ENCODE assay signal across 24 cellular contexts in the genomic region with DNA sequence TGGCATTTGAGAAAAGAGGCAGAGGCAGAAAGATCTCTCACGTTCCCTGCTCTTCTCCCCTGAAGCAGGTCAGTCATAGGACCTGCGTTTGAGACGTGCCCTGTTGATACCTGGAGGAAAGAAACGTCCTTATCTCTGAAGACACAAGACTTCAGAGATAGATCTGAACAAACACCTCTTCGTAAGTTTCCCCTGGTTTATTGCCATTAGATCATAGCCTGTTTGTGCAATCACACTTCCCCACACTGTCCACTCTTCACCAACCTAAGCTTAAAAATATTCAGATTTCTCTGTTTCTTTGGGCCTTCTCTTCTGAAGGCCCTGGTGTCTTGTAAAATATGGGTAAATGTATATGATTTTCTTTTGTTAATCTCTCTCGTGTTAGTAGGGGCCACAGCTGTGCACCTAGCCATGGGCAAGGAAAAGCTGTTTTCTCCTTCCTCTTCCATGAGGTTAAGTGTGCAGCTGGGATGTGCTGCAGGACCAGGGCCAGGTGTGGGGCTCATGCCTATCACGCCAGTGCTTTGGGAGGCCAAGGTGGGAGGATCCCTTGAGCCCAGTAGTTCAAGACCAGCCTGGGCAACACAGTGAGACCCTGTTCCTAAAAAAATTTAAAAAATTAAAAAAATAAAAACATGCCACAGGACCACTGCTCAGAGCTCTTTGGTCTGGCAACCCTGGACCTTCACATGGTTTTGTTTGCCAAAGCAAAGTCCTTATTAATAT. TPM values are rescaled to one million over a fixed set of nuclear protein-coding genes. Genes with fewer than 3 reads are reported as not detected.
"Had no signal": no experiment of that assay in that cellular context is flagged by ENCODE, and none has a peak within 500 bp of the region (broad histone marks: within the 10 kb centered on the region; RNA-seq: fewer than 3 reads in every experiment).

No MANE protein-coding gene starts in this region.

- H3K9me3 ChIP-seq: body of pancreas, MG63 had no signal

- H3K36me3 ChIP-seq: MG63, SJSA1 had no signal

- DNase-seq: activated CD4-positive, alpha-beta T cell treated with anti-CD3 and anti-CD28 coated beads, Interleukin-2, amount 10 ng/mL, durations not matched to agents 24 days and 14 days; activated CD4-positive, alpha-beta T cell treated with anti-CD3 and anti-CD28 coated beads, Interleukin-2, amount 50 U/mL, for 48 hours; activated CD4-positive, CD25-positive, alpha-beta regulatory T cell treated with anti-CD3 and anti-CD28 coated beads, Interleukin-2, amount 50 U/mL, for 72 hours; activated CD8-positive, alpha-beta memory T cell treated with anti-CD3 and anti-CD28 coated beads, Interleukin-2, amount 10 ng/mL, durations not matched to agents 7 days and 5 days; activated effector memory CD4-positive, alpha-beta T cell treated with Interleukin-2 at 50 U/mL for 16 hours; activated naive CD4-positive, alpha-beta T cell; activated T-cell treated with anti-CD3 and anti-CD28 coated beads, Interleukin-2, amount 50 U/mL, for 24 hours; aorta; body of pancreas; MG63; MV-4-11; NCI-H1092 treated with DMSO at 0.1 percent for 48 hours; NCI-H1417 treated with DMSO at 0.1 percent for 48 hours; NCI-H1694 treated with DMSO at 0.1 percent for 48 hours; NCI-H2029 treated with DMSO at 0.1 percent for 48 hours; NCI-H446; NCI-H524; PC-3; SHP77; SW 1271 had no signal

- H3K27ac ChIP-seq: body of pancreas, SJSA1 had no signal

- ATAC-seq: activated CD8-positive, alpha-beta memory T cell treated with anti-CD3 and anti-CD28 coated beads, Interleukin-2, amount 10 ng/mL, durations not matched to agents 7 days and 5 days; body of pancreas; SK-N-SH treated with all-trans-retinoic acid at 6 μM for 48 hours had no signal

- H3K27me3 ChIP-seq: body of pancreas, MG63, SJSA1 had no signal

- H3K4me1 ChIP-seq: body of pancreas, SJSA1 had no signal

- H3K4me3 ChIP-seq: body of pancreas, MG63, SJSA1 had no signal

RNA-seq across cellular contexts. Expression of a gene that starts 4.8 kb away (rescaled TPM):
- total RNA-seq: activated CD4-positive, alpha-beta T cell treated with anti-CD3 and anti-CD28 coated beads, Interleukin-2, amount 10 ng/mL, durations not matched to agents 24 days and 14 days; activated CD8-positive, alpha-beta memory T cell treated with anti-CD3 and anti-CD28 coated beads, Interleukin-2, amount 10 ng/mL, durations not matched to agents 7 days and 5 days; activated T-helper 1 cell treated with anti-CD3 and anti-CD28 coated beads, Interleukin-12 subunit alpha, Interleukin-12 subunit beta, Interleukin-2, Interleukin-4 antibody, amounts not matched to agents 30 ng/mL and 10 ng/mL and 1 ng/mL, durations not matched to agents 14 hours and 24 hours and 36 hours; body of pancreas; bronchial epithelial cell; PC-3; SJSA1 had no signal
